ENCODE assay signal across 12 cellular contexts in the genomic region with DNA sequence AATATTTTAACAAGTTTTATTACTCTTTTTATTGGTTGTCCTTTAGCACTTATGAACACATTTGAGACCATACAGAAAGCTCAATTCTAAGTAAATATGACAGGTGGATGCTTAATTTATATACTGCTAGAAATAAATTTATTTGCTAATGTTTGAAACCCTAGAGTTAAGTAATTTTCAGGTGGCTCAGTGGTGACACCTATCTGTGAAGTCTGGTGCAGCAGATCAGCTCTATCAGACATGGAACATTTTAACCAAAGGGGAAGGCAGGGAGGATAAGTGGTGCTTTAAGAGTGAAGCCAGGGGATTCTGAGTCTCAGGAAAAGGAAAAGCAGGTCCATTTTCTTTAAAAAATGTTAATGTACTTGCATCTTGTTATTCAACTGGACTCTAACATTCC.
DNase-seq lines count a peak whose midpoint lies in the region; ATAC-seq and TF ChIP-seq lines count a peak whose summit lies in the region.
"Had no signal": no experiment of that assay in that cellular context is flagged by ENCODE, and none has a peak within 500 bp of the region (broad histone marks: within the 10 kb centered on the region; RNA-seq: fewer than 3 reads in every experiment).

No MANE protein-coding gene starts in this region.

- no peaks in the 10 kb centered on the region for H3K27me3 ChIP-seq in GM23338 (ENCODE audit: insufficient read depth)
- no peaks in the 10 kb centered on the region for H3K27me3 ChIP-seq in liver (ENCODE audit: control insufficient read depth in 4 of 4, insufficient read depth in 4 of 4, low read length in 3 of 4)
- H3K27me3 ChIP-seq: esophagus muscularis mucosa had no signal

- H3K4me2 ChIP-seq in GM23338, result no peak overlapping the region

- peaks cover 6% of the 10 kb centered on the region for H3K27me3 Mint-ChIP-seq in GM23338 (ENCODE audit: insufficient read depth, low read depth, poor library complexity)

- peak; percentile 63 to 78 for TF ChIP-seq CTCF in GM23338 (conservative IDR thresholded peaks at IDR 0.05; ENCODE audit: low read depth in 2 of 2)
- peak; percentile 71 for TF ChIP-seq CTCF in WI38 (IDR thresholded peaks at IDR 0.05; ENCODE audit: low read depth, low read length)
- peak; percentile 21 for TF ChIP-seq CTCF in liver (IDR thresholded peaks at IDR 0.05; ENCODE audit: low read depth, low read length, missing input control)

- no peak for ATAC-seq in GM23338
- no peak for ATAC-seq in HG02870 (IDR thresholded peaks at IDR 0.05; ENCODE audit: unreplicated experiment)

- no peaks in the 10 kb centered on the region for H4K20me1 ChIP-seq in GM23338 (replicated peaks; ENCODE audit: insufficient read depth)

- peaks cover 19% of the 10 kb centered on the region; the same call in 2 of the 3 replicates for H3K4me1 Mint-ChIP-seq in GM23338

- H3K4me1 ChIP-seq in GM23338 (ENCODE audit: insufficient read depth) (no peaks in the 10 kb centered on the region; the same call in 1 of the 2 replicates), liver (ENCODE audit: control insufficient read depth in 4 of 4, insufficient read depth in 4 of 4, low read length in 3 of 4) (no peaks in the 10 kb centered on the region)
- H3K4me1 ChIP-seq: esophagus muscularis mucosa had no signal

- H3K79me2 ChIP-seq in GM23338 (replicated peaks; ENCODE audit: insufficient read depth), result no peaks in the 10 kb centered on the region

- no peak overlapping the region for H3K27ac ChIP-seq in GM23338 (ENCODE audit: low read depth)
- no peak overlapping the region for H3K27ac ChIP-seq in liver (ENCODE audit: low read depth in 1 of 2, low read length in 2 of 2)
- H3K27ac ChIP-seq: esophagus muscularis mucosa, neutrophil had no signal

- H3K4me3 ChIP-seq in GM23338 (no peak overlapping the region), WI38 (ENCODE audit: low read depth, low read length) (no peak overlapping the region), liver (ENCODE audit: low read depth in 1 of 3, low read length in 3 of 3) (no peak overlapping the region)
- H3K4me3 ChIP-seq: esophagus muscularis mucosa had no signal

- no peak for TF ChIP-seq RAD21 in liver (IDR thresholded peaks at IDR 0.05)

- H3K36me3 ChIP-seq in GM23338 (ENCODE audit: insufficient read depth) (no peaks in the 10 kb centered on the region), liver (ENCODE audit: control insufficient read depth in 4 of 4, insufficient read depth in 3 of 4, low read depth in 1 of 4, low read length in 3 of 4) (no peaks in the 10 kb centered on the region)
- H3K36me3 ChIP-seq: esophagus muscularis mucosa, neutrophil had no signal

- no peak overlapping the region for H3K9ac ChIP-seq in liver (ENCODE audit: low read depth in 1 of 2, low read length in 2 of 2)

- DNase-seq in DMS 273 (lab: John Stamatoyannopoulos, UW; ENCODE audit: unreplicated experiment), result peak; percentile 32
- DNase-seq in DMS 273 treated with DMSO at 0.1 percent for 48 hours (lab: John Stamatoyannopoulos, UW), result no peak
- peak; percentile 41 for DNase-seq in GM23338 (ENCODE audit: low spot score)
- no peak for DNase-seq in NCI-H774 (lab: John Stamatoyannopoulos, UW)
- no peak for DNase-seq in NCI-H1436 treated with DMSO at 0.1 percent for 48 hours (lab: John Stamatoyannopoulos, UW)
- DNase-seq: 8988T, activated T-cell treated with anti-CD3 and anti-CD28 coated beads for 4 hours had no signal

- H3K36me3 Mint-ChIP-seq in GM23338 (ENCODE audit: low read depth), result no peaks in the 10 kb centered on the region

- H3K27ac Mint-ChIP-seq in GM23338, result no peak overlapping the region

- H2AFZ ChIP-seq in GM23338, result no peak overlapping the region

- H3K9me3 ChIP-seq in liver (ENCODE audit: control insufficient read depth in 4 of 4, low read length in 3 of 4), result peaks cover 0 to 9% (median 1%) of the 10 kb centered on the region in 4 donors
- H3K9me3 ChIP-seq: neutrophil had no signal

- H3K9me2 ChIP-seq in GM23338 (ENCODE audit: insufficient read depth), result no peaks in the 10 kb centered on the region

- H3F3A ChIP-seq in GM23338 (replicated peaks; ENCODE audit: low read depth), result no peaks in the 10 kb centered on the region

- H3K9me3 Mint-ChIP-seq in GM23338, result peaks cover 5% of the 10 kb centered on the region; the same call in 1 of the 3 replicates

- H3K4me3 Mint-ChIP-seq in GM23338, result no peak overlapping the region

TF ChIP-seq in GM23338, 12 proteins besides CTCF, POLR2A, EP300 and RAD21 (continues in another document):
- TF ChIP-seq ETS1 (IDR thresholded peaks at IDR 0.05) (no peak), ZNF114 (CRISPR knock-in tag; IDR thresholded peaks at IDR 0.05) (no peak), STAT1 (IDR thresholded peaks at IDR 0.05; ENCODE audit: unreplicated experiment) (no peak), NANOG (IDR thresholded peaks at IDR 0.05; ENCODE audit: borderline replicate concordance) (no peak), ZNF331 (CRISPR knock-in tag; IDR thresholded peaks at IDR 0.05; ENCODE audit: low read depth) (no peak), EZH2 (IDR thresholded peaks at IDR 0.05; ENCODE audit: low read depth, unreplicated experiment) (no peak), EZH2phosphoT487 (IDR thresholded peaks at IDR 0.05; ENCODE audit: unreplicated experiment) (no peak), CREB1 (CRISPR knock-in tag; IDR thresholded peaks at IDR 0.05; ENCODE audit: low read depth) (no peak)

TF ChIP-seq in liver, 16 proteins besides CTCF, POLR2A, EP300 and RAD21:
- TF ChIP-seq YY1 (IDR thresholded peaks at IDR 0.05) (no peak), NR2F2 (IDR thresholded peaks at IDR 0.05) (no peak)

Comparison
In these comparisons a context has a peak if more than half of its experiments do, and no peak if none do; other contexts are left out.
1. DNase-seq: peak in DMS 273 (single experiment) and GM23338 (single experiment); none in DMS 273 treated with DMSO at 0.1 percent for 48 hours (single experiment), NCI-H774 (single experiment) and NCI-H1436 treated with DMSO at 0.1 percent for 48 hours (single experiment).
2. CTCF ChIP-seq: peak in every context shown above with its lines; median percentile 71 in WI38; 70 in GM23338; 21 in liver.